Comparison of ENCODE assay signal across 1 cellular context in genomic region chr2:124286089-124286783, GRCh38.
TF ChIP-seq lines count a peak whose summit lies in the region.

No MANE protein-coding gene starts in this region.

TF ChIP-seq in H1, 55 proteins besides CTCF, POLR2A, EP300 and RAD21:
- no peak for TF ChIP-seq USF2 (IDR thresholded peaks at IDR 0.05; ENCODE audit: low read length)
- TF ChIP-seq JUND (IDR thresholded peaks at IDR 0.05; ENCODE audit: low read length): 0 out of 2 replicates have a peak, but pooled peaks have one; percentile 49
- peak; percentile 62 for TF ChIP-seq MAFK (IDR thresholded peaks at IDR 0.05; ENCODE audit: low read depth, low read length)
- no peak for TF ChIP-seq EZH2 (IDR thresholded peaks at IDR 0.05; ENCODE audit: low read depth, low read length, severe bottlenecking)
- TF ChIP-seq BACH1 (IDR thresholded peaks at IDR 0.05; ENCODE audit: low read length): peak; percentile 70
- TF ChIP-seq TEAD4 (IDR thresholded peaks at IDR 0.05; ENCODE audit: low read depth, low read length): peak; percentile 24; the same call in 1 of the 2 replicates
- no peak for TF ChIP-seq POLR2AphosphoS5 (IDR thresholded peaks at IDR 0.05; ENCODE audit: low read depth, low read length)
